ENCODE assay signal across 22 cellular contexts in genomic region chr20:23493172-23493772, GRCh38. TPM values are rescaled to one million over a fixed set of nuclear protein-coding genes. Genes with fewer than 3 reads are reported as not detected.
A peak's percentile ranks its signal among the peaks of the same experiment; 100 is the strongest.
DNase-seq lines count a peak whose midpoint lies in the region; ATAC-seq, FAIRE-seq and TF ChIP-seq lines count a peak whose summit lies in the region.
"Had no signal": no experiment of that assay in that cellular context is flagged by ENCODE, and none has a peak within 500 bp of the region (broad histone marks: within the 10 kb centered on the region; RNA-seq: fewer than 3 reads in every experiment).

No MANE protein-coding gene starts in this region.

- H3K4me3 ChIP-seq in HepG2 (replicated peaks in 1 of 3; ENCODE audit: insufficient read depth in 1 of 3, low read depth in 2 of 3, low read length in 3 of 3) (no peak overlapping the region), right lobe of liver (no peak overlapping the region), K562 (no peak overlapping the region), esophagus muscularis mucosa (no peak overlapping the region)

- peaks cover 23% of the 10 kb centered on the region for H3K4me1 ChIP-seq in HepG2 (ENCODE audit: insufficient read depth, low read length)
- H3K4me1 ChIP-seq in right lobe of liver: no peaks in the 10 kb centered on the region
- H3K4me1 ChIP-seq in K562 (replicated peaks in 1 of 2; ENCODE audit: control insufficient read depth in 2 of 2, insufficient read depth in 2 of 2, low read length in 2 of 2): peaks cover 0 to 7% of the 10 kb centered on the region in 2 experiments; a peak in 2 of 5 replicates
- H3K4me1 ChIP-seq in esophagus muscularis mucosa: no peaks in the 10 kb centered on the region

- no peak overlapping the region for H3K27ac ChIP-seq in HepG2 (ENCODE audit: extremely low read length, insufficient read depth, low read length)
- no peak overlapping the region for H3K27ac ChIP-seq in right lobe of liver
- no peak overlapping the region for H3K27ac ChIP-seq in K562 (ENCODE audit: extremely low read depth, low read depth, low read length)
- H3K27ac ChIP-seq in esophagus muscularis mucosa (replicated peaks in 1 of 4): no peak overlapping the region
- H3K27ac ChIP-seq: C4-2B had no signal

- H3K9ac ChIP-seq in HepG2 (ENCODE audit: insufficient read depth, low read depth, low read length) (no peak overlapping the region), K562 (ENCODE audit: insufficient read depth in 1 of 2, low read depth in 2 of 2, low read length in 2 of 2) (no peak overlapping the region)

- DNase-seq in HepG2 (ENCODE audit: low spot score) (no peak), right lobe of liver (no peak), K562 (ENCODE audit: extremely low read depth in 1 of 4, low spot score in 3 of 4) (peak in 2 of 4 experiments; percentile 10 to 13), esophagus muscularis mucosa (ENCODE audit: extremely low spot score) (peak; percentile 89), SW480 (ENCODE audit: low spot score) (no peak)
- DNase-seq: ACHN; CD4-positive, alpha-beta memory T cell; COR-L47; DMS153; DND-41; GDM1; GOT3; H9 had no signal

- ATAC-seq in HepG2 (no peak; the same call in 2 of the 3 replicates), right lobe of liver (no peak), K562 (no peak), GM18519 (IDR thresholded peaks at IDR 0.05; ENCODE audit: low FRiP score, unreplicated experiment) (no peak), HG03175 (IDR thresholded peaks at IDR 0.05; ENCODE audit: unreplicated experiment) (no peak)

- H3K9me3 ChIP-seq in HepG2 (ENCODE audit: low read length) (no peaks in the 10 kb centered on the region), right lobe of liver (no peaks in the 10 kb centered on the region), K562 (replicated peaks; ENCODE audit: control insufficient read depth, insufficient read depth, low read depth, low read length) (no peaks in the 10 kb centered on the region), esophagus muscularis mucosa (no peaks in the 10 kb centered on the region)

- H3K79me2 ChIP-seq in HepG2 (ENCODE audit: insufficient read depth, low read length) (no peaks in the 10 kb centered on the region), K562 (ENCODE audit: control insufficient read depth, insufficient read depth, low read length) (no peaks in the 10 kb centered on the region)

- POLR2A ChIA-PET in HepG2 (lab: Yijun Ruan, JAX) (no interaction called here), K562 (lab: Yijun Ruan, JAX) (interaction anchor here (0.7 to 0.9 kb wide), 2 partner anchors 135 to 822 kb away, joined by 3 to 4 read pairs; no protein-coding TSS in a partner anchor)

- H3K27me3 ChIP-seq in HepG2 (ENCODE audit: control insufficient read depth in 1 of 2, insufficient read depth in 2 of 2, low read length in 2 of 2) (peaks cover 0 to 5% of the 10 kb centered on the region in 2 experiments; a peak in 1 of 5 replicates), right lobe of liver (no peaks in the 10 kb centered on the region), K562 (ENCODE audit: control insufficient read depth in 2 of 2, insufficient read depth in 2 of 2, low read length in 2 of 2) (no peaks in the 10 kb centered on the region; a peak in 1 of 5 replicates), esophagus muscularis mucosa (no peaks in the 10 kb centered on the region)

- no peak for TF ChIP-seq POLR2A in HepG2 (IDR thresholded peaks at IDR 0.05; ENCODE audit: insufficient read depth in 1 of 2, low read depth in 2 of 2, low read length in 2 of 2)
- TF ChIP-seq POLR2A in right lobe of liver (IDR thresholded peaks at IDR 0.05): no peak
- TF ChIP-seq POLR2A in K562 (conservative IDR thresholded peaks at IDR 0.05): no peak
- no peak for TF ChIP-seq POLR2A in esophagus muscularis mucosa (IDR thresholded peaks at IDR 0.05; ENCODE audit: low read depth)

- TF ChIP-seq CTCF in HepG2 (CRISPR knock-in tag; IDR thresholded peaks at IDR 0.05) (no peak), right lobe of liver (IDR thresholded peaks at IDR 0.05) (no peak), K562 (IDR thresholded peaks at IDR 0.05 in 2 of 3, conservative IDR thresholded peaks at IDR 0.05 in 1 of 3; ENCODE audit: insufficient read depth in 2 of 3, low read depth in 1 of 3, low read length in 3 of 3) (no peak), esophagus muscularis mucosa (IDR thresholded peaks at IDR 0.05) (no peak)

- in situ Hi-C loops in HepG2 (cut with HindIII; ENCODE audit: extremely low pct_ligation_motif_present, low pct_unique_long_range_greater_than_20kb): no loop called here
- in situ Hi-C loops in K562 (cut with MboI): no loop called here

- WGBS in HepG2 (ENCODE audit: low lambda C conversion rate): 16% methylated on average over 3 of the region's 3 CpGs
- WGBS in right lobe of liver (ENCODE audit: insufficient coverage, low coverage, low lambda C conversion rate, missing lambda C conversion rate): 20% methylated on average over 1 of the region's 3 CpGs
- WGBS in K562 (ENCODE audit: insufficient coverage, low coverage, missing lambda C conversion rate): 5% methylated on average over 3 of the region's 3 CpGs
- WGBS in esophagus muscularis mucosa: 89% methylated on average over 3 of the region's 3 CpGs

- H3K36me3 ChIP-seq in HepG2 (replicated peaks in 1 of 2; ENCODE audit: control insufficient read depth in 1 of 2, insufficient read depth in 2 of 2, low read length in 2 of 2) (no peaks in the 10 kb centered on the region), right lobe of liver (no peaks in the 10 kb centered on the region), K562 (ENCODE audit: control insufficient read depth, insufficient read depth, low read length) (no peaks in the 10 kb centered on the region), esophagus muscularis mucosa (no peaks in the 10 kb centered on the region)

- intact Hi-C loops in HepG2 (cut with micrococcal nuclease; ENCODE audit: unreplicated experiment): no loop called here
- intact Hi-C loops in right lobe of liver (cut with DNase I): no loop called here
- intact Hi-C loops in K562 (cut with micrococcal nuclease): no loop called here
- intact Hi-C loops in esophagus muscularis mucosa (cut with DNase I): no loop called here

- H4K20me1 ChIP-seq in HepG2 (ENCODE audit: insufficient read depth, low read length): peaks cover 3% of the 10 kb centered on the region; the same call in 1 of the 2 replicates
- no peaks in the 10 kb centered on the region for H4K20me1 ChIP-seq in K562 (replicated peaks; ENCODE audit: control insufficient read depth, insufficient read depth, low read length)

- CTCF ChIA-PET in HepG2 (lab: Yijun Ruan, JAX; ENCODE audit: low intra/inter-chr PET ratio, low total read pairs): no interaction called here
- CTCF ChIA-PET in K562 (lab: Yijun Ruan, JAX; ENCODE audit: low intra/inter-chr PET ratio): no interaction called here

- BruUV-seq in HepG2 (replicated peaks; lab: Mats Ljungman, UMichigan): no TSS peak
- no TSS peak for BruUV-seq in K562 (replicated peaks; lab: Mats Ljungman, UMichigan)

- no peak for FAIRE-seq in HepG2 (lab: Jason Lieb, UNC)
- no peak for FAIRE-seq in K562 (lab: Jason Lieb, UNC)
- FAIRE-seq: D721Med, GM12892, GM19239 had no signal

- peaks cover 3% of the 10 kb centered on the region for H3K9me1 ChIP-seq in K562 (ENCODE audit: control insufficient read depth, insufficient read depth, low read length)

- TF ChIP-seq EP300 in HepG2 (IDR thresholded peaks at IDR 0.05; ENCODE audit: low read depth in 2 of 2, low read length in 2 of 2): peak in 1 of 2 experiments; percentile 30; a peak in 1 of 4 replicates
- TF ChIP-seq EP300 in HepG2 (CRISPR knock-in tag; IDR thresholded peaks at IDR 0.05; ENCODE audit: borderline replicate concordance): no peak
- TF ChIP-seq EP300 in K562 (IDR thresholded peaks at IDR 0.05; ENCODE audit: low read length): no peak
- TF ChIP-seq EP300 in esophagus muscularis mucosa (IDR thresholded peaks at IDR 0.05): no peak

- H3K4me2 ChIP-seq in HepG2 (ENCODE audit: low read depth, low read length) (peak overlapping the region; percentile 4; the same call in 1 of the 2 replicates), K562 (ENCODE audit: insufficient read depth, low read length) (peak overlapping the region; percentile 52)

- H2AFZ ChIP-seq in HepG2 (ENCODE audit: low read length) (no peak overlapping the region), K562 (ENCODE audit: low read depth, low read length) (no peak overlapping the region)

- TF ChIP-seq RAD21 in HepG2 (CRISPR knock-in tag; IDR thresholded peaks at IDR 0.05) (no peak), K562 (CRISPR knock-in tag; conservative IDR thresholded peaks at IDR 0.05 in 1 of 2, IDR thresholded peaks at IDR 0.05 in 1 of 2) (no peak)

RNA-seq across cellular contexts. Expression of gene CST8, which starts 2.4 kb away (rescaled TPM):
- not detected in 2 replicates for total RNA-seq in HepG2 (2016; rRNA removed; fragmentation: Illumina TruSeq; extraction: Trizol)
- total RNA-seq in HepG2 (2016; cell fraction: cytosol; rRNA removed; fragmentation: Illumina TruSeq; extraction: Trizol; ENCODE audit: low read depth): not detected in 2 replicates
- not detected in 2 replicates for total RNA-seq in HepG2 (2016; cell fraction: insoluble cytoplasmic fraction; rRNA removed; fragmentation: Illumina TruSeq; extraction: Trizol)
- not detected in 2 replicates for total RNA-seq in HepG2 (2016; cell fraction: membrane; rRNA removed; fragmentation: Illumina TruSeq; extraction: Trizol)
- not detected in 2 replicates for total RNA-seq in HepG2 (2016; cell fraction: nucleus; rRNA removed; fragmentation: Illumina TruSeq; extraction: Trizol)
- not detected in 2 replicates for polyA plus RNA-seq in HepG2 (2011; rRNA removed)
- polyA plus RNA-seq in HepG2 (2011; cell fraction: cytosol; rRNA removed): not detected in 2 replicates
- polyA plus RNA-seq in HepG2 (2011; cell fraction: nucleus; rRNA removed): not detected in 2 replicates
- not detected in 2 replicates for polyA plus RNA-seq in HepG2 (2012)
- not detected in 2 replicates for polyA plus RNA-seq in HepG2 (2016; cell fraction: cytosol; fragmentation: Illumina TruSeq; extraction: Trizol; ENCODE audit: low read depth)
- polyA plus RNA-seq in HepG2 (2016; cell fraction: insoluble cytoplasmic fraction; fragmentation: Illumina TruSeq; extraction: Trizol; ENCODE audit: low read depth): not detected in 2 replicates
- polyA plus RNA-seq in HepG2 (2016; cell fraction: membrane; fragmentation: Illumina TruSeq; extraction: Trizol; ENCODE audit: low read depth): not detected in 2 replicates
- polyA plus RNA-seq in HepG2 (2016; cell fraction: nucleus; fragmentation: Illumina TruSeq; extraction: Trizol; ENCODE audit: insufficient read depth, low read depth): not detected in 2 replicates
- polyA minus RNA-seq in HepG2 (2011; rRNA and poly(A)+ RNA removed; ENCODE audit: low replicate concordance): not detected in 2 replicates
- polyA minus RNA-seq in HepG2 (2011; cell fraction: cytosol; rRNA and poly(A)+ RNA removed): not detected in 2 replicates
- not detected in 2 replicates for polyA minus RNA-seq in HepG2 (2011; cell fraction: nucleus; rRNA and poly(A)+ RNA removed)
- not detected for total RNA-seq in right lobe of liver
- not detected in 2 replicates for total RNA-seq in K562 (2011; cell fraction: chromatin; rRNA removed; ENCODE audit: low replicate concordance)
- total RNA-seq in K562 (2011; cell fraction: nucleolus; rRNA removed): not detected in 2 replicates
- not detected in 2 replicates for total RNA-seq in K562 (2011; cell fraction: nucleoplasm; rRNA removed)
- total RNA-seq in K562 (2014; rRNA removed): not detected in 2 replicates
- not detected in 2 replicates for total RNA-seq in K562 (2014; rRNA removed; fragmentation: Illumina TruSeq; extraction: Trizol)
- not detected in 2 replicates for total RNA-seq in K562 (2015; rRNA removed; fragmentation: Illumina TruSeq; extraction: Trizol)
- not detected in 2 replicates for total RNA-seq in K562 (2021)
- not detected in 2 replicates for polyA plus RNA-seq in K562 (2011; rRNA removed)
- not detected in 2 replicates for polyA plus RNA-seq in K562 (2011; cell fraction: cytosol; rRNA removed)
- polyA plus RNA-seq in K562 (2011; cell fraction: nucleus; rRNA removed): not detected in 2 replicates
- polyA plus RNA-seq in K562 (2012): not detected in 2 replicates
- polyA plus RNA-seq in K562 (2014; fragmentation: Illumina TruSeq; extraction: Trizol): not detected in 2 replicates
- not detected for polyA plus RNA-seq in K562 (2014; fragmentation: Nextera tagmentation; extraction: Ambion mirVana)
- not detected in 2 replicates for polyA plus RNA-seq in K562 (2014; rRNA removed)
- polyA minus RNA-seq in K562 (2011; rRNA and poly(A)+ RNA removed): not detected in 2 replicates
- polyA minus RNA-seq in K562 (2011; cell fraction: cytosol; rRNA and poly(A)+ RNA removed): not detected in 2 replicates
- not detected in 2 replicates for polyA minus RNA-seq in K562 (2011; cell fraction: nucleus; rRNA and poly(A)+ RNA removed)
- total RNA-seq in esophagus muscularis mucosa: not detected
- total RNA-seq: A172; CD4-positive, alpha-beta memory T cell; H9; HT-29 had no signal
- polyA plus RNA-seq: CD4-positive, alpha-beta memory T cell; IgD-negative memory B cell had no signal

RNA-seq across cellular contexts. Expression of gene CST11, which starts 40.6 kb away (rescaled TPM):
- not detected in 2 replicates for total RNA-seq in HepG2 (2016; rRNA removed; fragmentation: Illumina TruSeq; extraction: Trizol)
- total RNA-seq in HepG2 (2016; cell fraction: cytosol; rRNA removed; fragmentation: Illumina TruSeq; extraction: Trizol; ENCODE audit: low read depth): not detected in 2 replicates
- not detected in 2 replicates for total RNA-seq in HepG2 (2016; cell fraction: insoluble cytoplasmic fraction; rRNA removed; fragmentation: Illumina TruSeq; extraction: Trizol)
- not detected in 2 replicates for total RNA-seq in HepG2 (2016; cell fraction: membrane; rRNA removed; fragmentation: Illumina TruSeq; extraction: Trizol)
- total RNA-seq in HepG2 (2016; cell fraction: nucleus; rRNA removed; fragmentation: Illumina TruSeq; extraction: Trizol): not detected in 2 replicates
- polyA plus RNA-seq in HepG2 (2011; rRNA removed): not detected in 2 replicates
- not detected in 2 replicates for polyA plus RNA-seq in HepG2 (2011; cell fraction: cytosol; rRNA removed)
- polyA plus RNA-seq in HepG2 (2011; cell fraction: nucleus; rRNA removed): not detected in 2 replicates
- not detected in 2 replicates for polyA plus RNA-seq in HepG2 (2012)
- polyA plus RNA-seq in HepG2 (2016; cell fraction: cytosol; fragmentation: Illumina TruSeq; extraction: Trizol; ENCODE audit: low read depth): not detected in 2 replicates
- not detected in 2 replicates for polyA plus RNA-seq in HepG2 (2016; cell fraction: insoluble cytoplasmic fraction; fragmentation: Illumina TruSeq; extraction: Trizol; ENCODE audit: low read depth)
- not detected in 2 replicates for polyA plus RNA-seq in HepG2 (2016; cell fraction: membrane; fragmentation: Illumina TruSeq; extraction: Trizol; ENCODE audit: low read depth)
- not detected in 2 replicates for polyA plus RNA-seq in HepG2 (2016; cell fraction: nucleus; fragmentation: Illumina TruSeq; extraction: Trizol; ENCODE audit: insufficient read depth, low read depth)
- not detected in 2 replicates for polyA minus RNA-seq in HepG2 (2011; rRNA and poly(A)+ RNA removed; ENCODE audit: low replicate concordance)
- not detected in 2 replicates for polyA minus RNA-seq in HepG2 (2011; cell fraction: cytosol; rRNA and poly(A)+ RNA removed)
- polyA minus RNA-seq in HepG2 (2011; cell fraction: nucleus; rRNA and poly(A)+ RNA removed): not detected in 2 replicates
- not detected for total RNA-seq in right lobe of liver
- total RNA-seq in K562 (2011; cell fraction: chromatin; rRNA removed; ENCODE audit: low replicate concordance): not detected in 2 replicates
- total RNA-seq in K562 (2011; cell fraction: nucleolus; rRNA removed): not detected in 2 replicates
- total RNA-seq in K562 (2011; cell fraction: nucleoplasm; rRNA removed): not detected in 2 replicates
- not detected in 2 replicates for total RNA-seq in K562 (2014; rRNA removed)
- not detected in 2 replicates for total RNA-seq in K562 (2014; rRNA removed; fragmentation: Illumina TruSeq; extraction: Trizol)
- not detected in 2 replicates for total RNA-seq in K562 (2015; rRNA removed; fragmentation: Illumina TruSeq; extraction: Trizol)
- not detected in 2 replicates for total RNA-seq in K562 (2021)
- polyA plus RNA-seq in K562 (2011; rRNA removed): not detected in 2 replicates
- not detected in 2 replicates for polyA plus RNA-seq in K562 (2011; cell fraction: cytosol; rRNA removed)
- polyA plus RNA-seq in K562 (2011; cell fraction: nucleus; rRNA removed): not detected in 2 replicates
- not detected in 2 replicates for polyA plus RNA-seq in K562 (2012)
- polyA plus RNA-seq in K562 (2014; fragmentation: Illumina TruSeq; extraction: Trizol): not detected in 2 replicates
- not detected for polyA plus RNA-seq in K562 (2014; fragmentation: Nextera tagmentation; extraction: Ambion mirVana)
- not detected in 2 replicates for polyA plus RNA-seq in K562 (2014; rRNA removed)
- not detected in 2 replicates for polyA minus RNA-seq in K562 (2011; rRNA and poly(A)+ RNA removed)
- polyA minus RNA-seq in K562 (2011; cell fraction: cytosol; rRNA and poly(A)+ RNA removed): not detected in 2 replicates
- not detected in 2 replicates for polyA minus RNA-seq in K562 (2011; cell fraction: nucleus; rRNA and poly(A)+ RNA removed)
- total RNA-seq in esophagus muscularis mucosa: not detected
- total RNA-seq: A172; CD4-positive, alpha-beta memory T cell; H9; HT-29 had no signal
- polyA plus RNA-seq: CD4-positive, alpha-beta memory T cell; IgD-negative memory B cell had no signal

RNA-seq across cellular contexts. Expression of gene CSTL1, which starts 53.8 kb away (rescaled TPM):
- not detected in 2 replicates for total RNA-seq in HepG2 (2016; rRNA removed; fragmentation: Illumina TruSeq; extraction: Trizol)
- total RNA-seq in HepG2 (2016; cell fraction: cytosol; rRNA removed; fragmentation: Illumina TruSeq; extraction: Trizol; ENCODE audit: low read depth): not detected in 2 replicates
- not detected in 2 replicates for total RNA-seq in HepG2 (2016; cell fraction: insoluble cytoplasmic fraction; rRNA removed; fragmentation: Illumina TruSeq; extraction: Trizol)
- not detected in 2 replicates for total RNA-seq in HepG2 (2016; cell fraction: membrane; rRNA removed; fragmentation: Illumina TruSeq; extraction: Trizol)
- total RNA-seq in HepG2 (2016; cell fraction: nucleus; rRNA removed; fragmentation: Illumina TruSeq; extraction: Trizol): not detected in 2 replicates
- polyA plus RNA-seq in HepG2 (2011; rRNA removed): not detected in 2 replicates
- not detected in 2 replicates for polyA plus RNA-seq in HepG2 (2011; cell fraction: cytosol; rRNA removed)
- polyA plus RNA-seq in HepG2 (2011; cell fraction: nucleus; rRNA removed): not detected in 2 replicates
- polyA plus RNA-seq in HepG2 (2012): not detected in 2 replicates
- polyA plus RNA-seq in HepG2 (2016; cell fraction: cytosol; fragmentation: Illumina TruSeq; extraction: Trizol; ENCODE audit: low read depth): not detected in 2 replicates
- polyA plus RNA-seq in HepG2 (2016; cell fraction: insoluble cytoplasmic fraction; fragmentation: Illumina TruSeq; extraction: Trizol; ENCODE audit: low read depth): not detected in 2 replicates
- not detected in 2 replicates for polyA plus RNA-seq in HepG2 (2016; cell fraction: membrane; fragmentation: Illumina TruSeq; extraction: Trizol; ENCODE audit: low read depth)
- not detected in 2 replicates for polyA plus RNA-seq in HepG2 (2016; cell fraction: nucleus; fragmentation: Illumina TruSeq; extraction: Trizol; ENCODE audit: insufficient read depth, low read depth)
- polyA minus RNA-seq in HepG2 (2011; rRNA and poly(A)+ RNA removed; ENCODE audit: low replicate concordance): not detected in 2 replicates
- not detected in 2 replicates for polyA minus RNA-seq in HepG2 (2011; cell fraction: cytosol; rRNA and poly(A)+ RNA removed)
- polyA minus RNA-seq in HepG2 (2011; cell fraction: nucleus; rRNA and poly(A)+ RNA removed): not detected in 2 replicates
- not detected for total RNA-seq in right lobe of liver
- not detected in 2 replicates for total RNA-seq in K562 (2011; cell fraction: chromatin; rRNA removed; ENCODE audit: low replicate concordance)
- total RNA-seq in K562 (2011; cell fraction: nucleolus; rRNA removed): not detected in 2 replicates
- total RNA-seq in K562 (2011; cell fraction: nucleoplasm; rRNA removed): not detected in 2 replicates
- total RNA-seq in K562 (2014; rRNA removed): not detected in 2 replicates
- not detected in 2 replicates for total RNA-seq in K562 (2014; rRNA removed; fragmentation: Illumina TruSeq; extraction: Trizol)
- total RNA-seq in K562 (2015; rRNA removed; fragmentation: Illumina TruSeq; extraction: Trizol): not detected in 2 replicates
- not detected in 2 replicates for total RNA-seq in K562 (2021)
- polyA plus RNA-seq in K562 (2011; rRNA removed): not detected in 2 replicates
- not detected in 2 replicates for polyA plus RNA-seq in K562 (2011; cell fraction: cytosol; rRNA removed)
- polyA plus RNA-seq in K562 (2011; cell fraction: nucleus; rRNA removed): not detected in 2 replicates
- polyA plus RNA-seq in K562 (2012): not detected in 2 replicates
- polyA plus RNA-seq in K562 (2014; fragmentation: Illumina TruSeq; extraction: Trizol): not detected in 2 replicates
- polyA plus RNA-seq in K562 (2014; fragmentation: Nextera tagmentation; extraction: Ambion mirVana): not detected
- polyA plus RNA-seq in K562 (2014; rRNA removed): not detected in 2 replicates
- not detected in 2 replicates for polyA minus RNA-seq in K562 (2011; rRNA and poly(A)+ RNA removed)
- polyA minus RNA-seq in K562 (2011; cell fraction: cytosol; rRNA and poly(A)+ RNA removed): not detected in 2 replicates
- polyA minus RNA-seq in K562 (2011; cell fraction: nucleus; rRNA and poly(A)+ RNA removed): not detected in 2 replicates
- not detected for total RNA-seq in esophagus muscularis mucosa
- total RNA-seq: A172; CD4-positive, alpha-beta memory T cell; H9; HT-29 had no signal
- polyA plus RNA-seq: CD4-positive, alpha-beta memory T cell; IgD-negative memory B cell had no signal

Comparison
In these comparisons a context has a peak if more than half of its experiments do, and no peak if none do; other contexts are left out.
1. Of the 241 proteins assayed by ChIP-seq in both HepG2 and K562: peak only in HepG2: CEBPG, MED1, MEF2D, PHF21A and THRA; only in K562: FOSL1 and ZNF24; in both: none; in neither: 231; mixed calls (peak in some experiments, not most) for 3.